ENCODE assay signal across 8 cellular contexts in the genomic region with DNA sequence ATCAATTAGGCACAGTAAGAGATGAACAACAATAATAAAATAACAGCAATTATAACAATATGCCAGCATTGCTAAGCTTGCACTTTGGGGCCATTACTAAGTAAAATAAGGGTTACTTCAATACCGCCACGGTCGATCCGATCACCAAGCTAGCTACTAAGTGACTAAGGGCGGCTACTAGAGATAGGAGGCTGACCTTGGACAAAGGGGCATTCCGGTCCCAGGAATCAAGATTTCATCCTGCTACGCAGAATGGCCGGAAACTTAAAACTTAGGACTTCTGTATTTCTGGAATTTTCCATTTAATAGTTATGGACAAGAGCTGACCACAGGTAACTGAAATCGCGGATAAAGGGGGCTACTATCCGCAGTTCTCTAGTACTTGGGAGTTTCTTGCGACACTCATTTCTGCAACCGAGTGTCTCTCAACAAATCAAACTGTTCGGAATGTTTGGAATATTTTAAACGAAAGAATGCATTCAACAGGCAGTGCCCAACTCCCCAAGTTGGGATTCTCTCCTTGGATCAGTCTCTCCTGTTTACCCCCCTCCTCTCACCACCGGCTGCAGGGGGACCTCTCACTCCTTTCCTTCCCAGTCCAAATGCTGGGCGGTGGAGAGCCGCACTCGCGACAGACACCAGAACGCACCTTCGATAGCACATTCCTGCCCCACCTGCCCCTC. TPM values are rescaled to one million over a fixed set of nuclear protein-coding genes. Genes with fewer than 3 reads are reported as not detected.
DNase-seq lines count a peak whose midpoint lies in the region; ATAC-seq and TF ChIP-seq lines count a peak whose summit lies in the region.

No MANE protein-coding gene starts in this region.

- TF ChIP-seq CTCF in natural killer cell (IDR thresholded peaks at IDR 0.05) (no peak), GM13977 (IDR thresholded peaks at IDR 0.05; ENCODE audit: extremely low read depth, insufficient read depth, missing control alignments) (no peak)

- peak overlapping the region in 1 of 2 donors; percentile 89 for H3K27ac Mint-ChIP-seq in natural killer cell

- no peaks in the 10 kb centered on the region for H3K9me3 Mint-ChIP-seq in natural killer cell

- H3K4me3 Mint-ChIP-seq in natural killer cell = peak overlapping the region; percentile 92

- ATAC-seq in GM21390 (IDR thresholded peaks at IDR 0.05; ENCODE audit: unreplicated experiment) (peak; percentile 1), natural killer cell (no peak), HG03469 (IDR thresholded peaks at IDR 0.05; ENCODE audit: unreplicated experiment) (no peak), HG02642 (IDR thresholded peaks at IDR 0.05; ENCODE audit: poor library complexity, unreplicated experiment) (no peak)

- in situ Hi-C loops in GM13977 (cut with MboI; ENCODE audit: low pct_unique_long_range_greater_than_20kb, low sequenced_read_pairs, unreplicated experiment) = no loop called here

- H3K4me1 Mint-ChIP-seq in natural killer cell = peaks cover 24 to 46% of the 10 kb centered on the region in 2 donors

- no peaks in the 10 kb centered on the region for H3K36me3 Mint-ChIP-seq in natural killer cell

- TF ChIP-seq POLR2A in erythroblast (IDR thresholded peaks at IDR 0.05; ENCODE audit: low read length) = no peak

- DNase-seq in RKO (ENCODE audit: low spot score) (peak; percentile 66), erythroblast (lab: John Stamatoyannopoulos, UW) (peak; percentile 71 to 73), natural killer cell (no peak), GM13977 (ENCODE audit: low spot score) (no peak), OCI-M1 (lab: John Stamatoyannopoulos, UW) (no peak)

- H3K27me3 Mint-ChIP-seq in natural killer cell (ENCODE audit: low read depth in 2 of 2) = peaks cover 0 to 2% of the 10 kb centered on the region in 2 donors

- intact Hi-C loops in natural killer cell (cut with micrococcal nuclease) = no loop called here

RNA-seq across cellular contexts. Expression of gene HEBP1, which starts 0.6 kb away (rescaled TPM):
- 10 to 100 TPM; 10.8 to 13.5 (median 11.9) TPM for total RNA-seq in natural killer cell

RNA-seq across cellular contexts. Expression of gene FAM234B, which starts 44.8 kb away (rescaled TPM):
- total RNA-seq in natural killer cell = 1 to 10 TPM; 5.5 to 8.7 (median 6.6) TPM

RNA-seq across cellular contexts. Expression of gene GPRC5D, which starts 47.4 kb away (rescaled TPM):
- total RNA-seq in natural killer cell = 1 to 10 TPM in 1 of 3 donors, not detected in 2; 5.5 TPM

Comparison
In these comparisons a context has a peak if more than half of its experiments do, and no peak if none do; other contexts are left out.
1. DNase-seq: peak in RKO (single experiment) and erythroblast (2 of 2); none in natural killer cell (single experiment), GM13977 (single experiment) and OCI-M1 (single experiment).